Comparison of ENCODE assay signal across 8 cellular contexts in genomic region chr12:96219700-96220206, GRCh38. TPM values are rescaled to one million over a fixed set of nuclear protein-coding genes. Genes with fewer than 3 reads are reported as not detected.
A peak's percentile ranks its signal among the peaks of the same experiment; 100 is the strongest.
DNase-seq lines count a peak whose midpoint lies in the region; ATAC-seq and TF ChIP-seq lines count a peak whose summit lies in the region.

No MANE protein-coding gene starts in this region.

- TF ChIP-seq CTCF in endodermal cell (conservative IDR thresholded peaks at IDR 0.05) (no peak), retinal pigment epithelial cell (conservative IDR thresholded peaks at IDR 0.05; ENCODE audit: low read depth, low read length) (no peak)

- H3K36me3 Mint-ChIP-seq in endodermal cell (ENCODE audit: low read depth) = peaks cover 4% of the 10 kb centered on the region

- H3K36me3 ChIP-seq in endodermal cell (ENCODE audit: control insufficient read depth, insufficient read depth, low read length) = peaks cover under 1% of the 10 kb centered on the region

- H3K4me1 Mint-ChIP-seq in endodermal cell = peaks cover 8% of the 10 kb centered on the region

- no peaks in the 10 kb centered on the region for H3K9me3 Mint-ChIP-seq in endodermal cell

- H3K9ac ChIP-seq in endodermal cell (ENCODE audit: extremely low read depth, low read length, poor library complexity, severe bottlenecking) = no peak overlapping the region

- no peak overlapping the region for H3K4me3 Mint-ChIP-seq in endodermal cell

- 92 to 93% methylated on average over 13 to 15 of the region's 15 CpGs for WGBS in endodermal cell (ENCODE audit: insufficient coverage in 1 of 2, insufficient read length in 1 of 2), 2 experiments

- ATAC-seq in GM21423 (IDR thresholded peaks at IDR 0.05; ENCODE audit: unreplicated experiment) = no peak

- H3K4me1 ChIP-seq in endodermal cell (ENCODE audit: control insufficient read depth, insufficient read depth, low read length) = no peaks in the 10 kb centered on the region

- H3K27ac Mint-ChIP-seq in endodermal cell = peak overlapping the region; percentile 79

- H3K4me3 ChIP-seq in endodermal cell (ENCODE audit: low read length) (no peak overlapping the region), retinal pigment epithelial cell (ENCODE audit: low read length) (peak overlapping the region; percentile 2)

- H3K9me3 ChIP-seq in endodermal cell (ENCODE audit: control insufficient read depth, low read length) = no peaks in the 10 kb centered on the region

- H3K27me3 Mint-ChIP-seq in endodermal cell (ENCODE audit: insufficient read depth) = no peaks in the 10 kb centered on the region

- no peak overlapping the region for H3K27ac ChIP-seq in endodermal cell (ENCODE audit: low read depth, low read length)

- no peaks in the 10 kb centered on the region for H3K27me3 ChIP-seq in endodermal cell (ENCODE audit: control insufficient read depth, insufficient read depth, low read length, poor library complexity, severe bottlenecking)

- DNase-seq in NCI-H1105 treated with DMSO at 0.1 percent for 48 hours (lab: John Stamatoyannopoulos, UW) (peak; percentile 51), NCI-H1105 (lab: John Stamatoyannopoulos, UW) (no peak), NCI-H510A treated with DMSO at 0.1 percent for 48 hours (lab: John Stamatoyannopoulos, UW) (peak; percentile 90), endodermal cell (peak; percentile 72), retinal pigment epithelial cell (ENCODE audit: low read depth) (peak; percentile 96), T-helper 9 cell (no peak)
- DNase-seq in activated CD4-positive, alpha-beta T cell treated with anti-CD3 and anti-CD28 coated beads for 4 hours = no peak

RNA-seq across cellular contexts. Expression of gene ELK3, which starts 25.6 kb away (rescaled TPM):
- total RNA-seq in endodermal cell = 10 to 100 TPM; 17.1 to 18.1 TPM
- polyA plus RNA-seq in endodermal cell (2013, experiment 1 of 2) = 20.7 TPM
- 26.6 TPM for polyA plus RNA-seq in endodermal cell (2013, experiment 2 of 2)

Comparison
In these comparisons a context has a peak if more than half of its experiments do, and no peak if none do; other contexts are left out.
1. DNase-seq: peak in NCI-H1105 treated with DMSO at 0.1 percent for 48 hours (single experiment), NCI-H510A treated with DMSO at 0.1 percent for 48 hours (single experiment), endodermal cell (single experiment) and retinal pigment epithelial cell (single experiment); none in NCI-H1105 (single experiment), T-helper 9 cell (single experiment) and activated CD4-positive, alpha-beta T cell treated with anti-CD3 and anti-CD28 coated beads for 4 hours (0 of 2).